8 cellular contexts compared by ENCODE assay signal in genomic region chr20:36098364-36098763, GRCh38. TPM values are rescaled to one million over a fixed set of nuclear protein-coding genes. Genes with fewer than 3 reads are reported as not detected.
DNase-seq lines count a peak whose midpoint lies in the region; ATAC-seq and TF ChIP-seq lines count a peak whose summit lies in the region.

No MANE protein-coding gene starts in this region.

- H3K9me2 ChIP-seq in MM.1S (replicated peaks; ENCODE audit: insufficient read depth, low read length), result no peaks in the 10 kb centered on the region

- H3K4me1 ChIP-seq in MM.1S (ENCODE audit: low read length) (peaks cover 76% of the 10 kb centered on the region), parathyroid adenoma (peaks cover 47% of the 10 kb centered on the region)

- DNase-seq in MM.1S (peak; percentile 85), dorsolateral prefrontal cortex (peak in 2 of 10 donors; percentile 10 to 36), NCI-H2081 (lab: John Stamatoyannopoulos, UW) (no peak), cerebellar nuclear complex (lab: John Stamatoyannopoulos, UW) (no peak)
- no peak for DNase-seq in T-helper 2 cell treated with Interferon-gamma antibody and Interleukin-4, amounts not matched to agents 5 μg/mL and 100 μg/mL, for 36 hours (ENCODE audit: low spot score)

- no peaks in the 10 kb centered on the region for H3K27me3 ChIP-seq in MM.1S (replicated peaks; ENCODE audit: insufficient read depth, low read length)
- peaks cover 0 to 3% (median 0%) of the 10 kb centered on the region in 45 donors for H3K27me3 ChIP-seq in dorsolateral prefrontal cortex
- no peaks in the 10 kb centered on the region for H3K27me3 ChIP-seq in parathyroid adenoma (ENCODE audit: control insufficient read depth, insufficient read depth, low read length)

- H3K36me3 Mint-ChIP-seq in T-helper 2 cell treated with Interferon-gamma antibody and Interleukin-4, amounts not matched to agents 5 μg/mL and 100 μg/mL, for 36 hours (ENCODE audit: low read depth), result no peaks in the 10 kb centered on the region

- H3K9me3 Mint-ChIP-seq in T-helper 2 cell treated with Interferon-gamma antibody and Interleukin-4, amounts not matched to agents 5 μg/mL and 100 μg/mL, for 36 hours, result no peaks in the 10 kb centered on the region

- peaks cover 8% of the 10 kb centered on the region for H3K4me1 Mint-ChIP-seq in T-helper 2 cell treated with Interferon-gamma antibody and Interleukin-4, amounts not matched to agents 5 μg/mL and 100 μg/mL, for 36 hours (ENCODE audit: low read depth)

- peaks cover 26% of the 10 kb centered on the region for H3K27me3 Mint-ChIP-seq in T-helper 2 cell treated with Interferon-gamma antibody and Interleukin-4, amounts not matched to agents 5 μg/mL and 100 μg/mL, for 36 hours (ENCODE audit: low read depth)

- H3K9ac ChIP-seq in MM.1S (ENCODE audit: low read length) (peak overlapping the region; percentile 54), parathyroid adenoma (no peak overlapping the region)

- peaks cover 26% of the 10 kb centered on the region for H3K79me2 ChIP-seq in MM.1S (ENCODE audit: low read length)
- no peaks in the 10 kb centered on the region for H3K79me2 ChIP-seq in parathyroid adenoma

- ATAC-seq in GM18907 (IDR thresholded peaks at IDR 0.05; ENCODE audit: unreplicated experiment) (peak; percentile 54), GM19455 (IDR thresholded peaks at IDR 0.05; ENCODE audit: unreplicated experiment) (no peak)

- no peak overlapping the region for H3K27ac Mint-ChIP-seq in T-helper 2 cell treated with Interferon-gamma antibody and Interleukin-4, amounts not matched to agents 5 μg/mL and 100 μg/mL, for 36 hours

- peak overlapping the region; percentile 95 for H3K27ac ChIP-seq in MM.1S (ENCODE audit: low read length)
- peak overlapping the region in 41 of 59 donors; percentile 3 to 78 (median 57) for H3K27ac ChIP-seq in dorsolateral prefrontal cortex
- H3K27ac ChIP-seq in parathyroid adenoma, result peak overlapping the region; percentile 76

- H3K9me3 ChIP-seq in MM.1S (replicated peaks; ENCODE audit: insufficient read depth, low read length) (no peaks in the 10 kb centered on the region), parathyroid adenoma (ENCODE audit: control insufficient read depth, low read length) (no peaks in the 10 kb centered on the region)

- H3F3A ChIP-seq in MM.1S (ENCODE audit: insufficient read depth, low read length), result peaks cover 34% of the 10 kb centered on the region

- TF ChIP-seq CTCF in MM.1S (IDR thresholded peaks at IDR 0.05; ENCODE audit: low read length) (no peak), dorsolateral prefrontal cortex (IDR thresholded peaks at IDR 0.05 in 54 of 56, conservative IDR thresholded peaks at IDR 0.05 in 2 of 56; ENCODE audit: low read depth in 1 of 56, partially characterized antibody in 56 of 56) (no peak), parathyroid adenoma (IDR thresholded peaks at IDR 0.05) (no peak)

- H4K20me1 ChIP-seq in MM.1S (ENCODE audit: insufficient read depth, low read length), result no peaks in the 10 kb centered on the region

- H3K4me3 Mint-ChIP-seq in T-helper 2 cell treated with Interferon-gamma antibody and Interleukin-4, amounts not matched to agents 5 μg/mL and 100 μg/mL, for 36 hours, result no peak overlapping the region

- H3K4me3 ChIP-seq in MM.1S (ENCODE audit: low read length) (no peak overlapping the region), dorsolateral prefrontal cortex (no peak overlapping the region), parathyroid adenoma (ENCODE audit: low read depth, low read length) (no peak overlapping the region)

- intact Hi-C loops in dorsolateral prefrontal cortex (cut with DNase I), result no loop called here

- peak overlapping the region; percentile 55; the same call in 1 of the 2 replicates for H3K4me2 ChIP-seq in MM.1S (ENCODE audit: low read depth, low read length)
- peak overlapping the region; percentile 5 for H3K4me2 ChIP-seq in parathyroid adenoma (ENCODE audit: low read length)

- H3K36me3 ChIP-seq in MM.1S (replicated peaks; ENCODE audit: insufficient read depth, low read length), result no peaks in the 10 kb centered on the region
- no peaks in the 10 kb centered on the region for H3K36me3 ChIP-seq in parathyroid adenoma (ENCODE audit: control insufficient read depth, insufficient read depth, low read length)

- H2AFZ ChIP-seq in MM.1S (ENCODE audit: low read length), result no peak overlapping the region
- peak overlapping the region; percentile 36 for H2AFZ ChIP-seq in parathyroid adenoma

RNA-seq across cellular contexts. Expression of gene EPB41L1, which starts 56.2 kb away (rescaled TPM):
- total RNA-seq in dorsolateral prefrontal cortex, result 100 to 1,000 TPM; 192 to 410 (median 332) TPM
